19 cellular contexts compared by ENCODE assay signal in genomic region chr1:10650591-10651216, GRCh38.
"Had no signal": no experiment of that assay in that cellular context is flagged by ENCODE, and none has a peak within 500 bp of the region (broad histone marks: within the 10 kb centered on the region; RNA-seq: fewer than 3 reads in every experiment).

No MANE protein-coding gene starts in this region.

- ATAC-seq: activated CD8-positive, alpha-beta T cell treated with anti-CD3 and anti-CD28 coated beads for 36 hours; heart right ventricle; left cardiac atrium; mucosa of descending colon; natural killer cell; psoas muscle; stimulated activated naive CD8-positive, alpha-beta T cell treated with anti-CD3 and anti-CD28 coated beads, Interleukin-15, Interleukin-2, amounts not matched to agents 100 U/mL and 50 U/mL, for 24 hours had no signal

- H3K4me3 ChIP-seq: coronary artery, heart right ventricle, mucosa of descending colon, psoas muscle, SJSA1, thoracic aorta had no signal

- H3K27me3 ChIP-seq: heart right ventricle had no signal

- H3K9me3 ChIP-seq: heart right ventricle, mucosa of descending colon, psoas muscle, SJSA1, thoracic aorta had no signal

- H3K27ac ChIP-seq: coronary artery, heart right ventricle, psoas muscle, SJSA1, thoracic aorta had no signal

- H3K36me3 ChIP-seq: SJSA1 had no signal

- DNase-seq: activated CD4-positive, alpha-beta T cell treated with anti-CD3 and anti-CD28 coated beads for 4 hours; activated CD8-positive, alpha-beta memory T cell treated with anti-CD3 and anti-CD28 coated beads, Interleukin-2, amount 50 U/mL, for 4 hours; activated CD8-positive, alpha-beta T cell treated with anti-CD3 and anti-CD28 coated beads for 36 hours; activated naive CD4-positive, alpha-beta T cell treated with anti-CD3 and anti-CD28 coated beads, Interleukin-2, amount 10 ng/mL, durations not matched to agents 7 days and 5 days; central memory CD4-positive, alpha-beta T cell; effector CD4-positive, alpha-beta T cell; heart right ventricle; left cardiac atrium; mammary epithelial cell; mucosa of descending colon; natural killer cell; occipital lobe; psoas muscle; stimulated activated CD4-positive, alpha-beta T cell treated with anti-CD3 and anti-CD28 coated beads, Interleukin-4, amount 100 ng/mL, for 1 hour; stimulated activated CD8-positive, alpha-beta memory T cell treated with anti-CD3 and anti-CD28 coated beads, Interleukin-4, amount 100 ng/mL, for 48 hours; stimulated activated naive CD8-positive, alpha-beta T cell treated with anti-CD3 and anti-CD28 coated beads, Interleukin-15, Interleukin-2, amounts not matched to agents 100 U/mL and 50 U/mL, for 24 hours had no signal

- H3K4me1 ChIP-seq: psoas muscle, SJSA1 had no signal
